ENCODE assay signal across 9 cellular contexts in genomic region chr7:2510909-2511768, GRCh38. TPM values are rescaled to one million over a fixed set of nuclear protein-coding genes. Genes with fewer than 3 reads are reported as not detected.
A peak's percentile ranks its signal among the peaks of the same experiment; 100 is the strongest.
DNase-seq lines count a peak whose midpoint lies in the region; ATAC-seq and TF ChIP-seq lines count a peak whose summit lies in the region.
"Had no signal": no experiment of that assay in that cellular context is flagged by ENCODE, and none has a peak within 500 bp of the region (broad histone marks: within the 10 kb centered on the region; RNA-seq: fewer than 3 reads in every experiment).

No MANE protein-coding gene starts in this region.

- H3K9me3 Mint-ChIP-seq in activated T-cell treated with anti-CD3 and anti-CD28 coated beads, Interleukin-2, amount 50 U/mL, for 72 hours: no peaks in the 10 kb centered on the region

- peak; percentile 79 for DNase-seq in NOMO-1 treated with dmso at 0.1 percent for 144 hours (lab: John Stamatoyannopoulos, UW; ENCODE audit: unreplicated experiment)
- peak; percentile 74 to 76 for DNase-seq in activated T-cell treated with anti-CD3 and anti-CD28 coated beads, Interleukin-2, amount 50 U/mL, for 72 hours
- DNase-seq in lower lobe of right lung: peak; percentile 76
- no peak for DNase-seq in ureter (ENCODE audit: low spot score)
- no peak for DNase-seq in retina

- H3K36me3 Mint-ChIP-seq in activated T-cell treated with anti-CD3 and anti-CD28 coated beads, Interleukin-2, amount 50 U/mL, for 72 hours (ENCODE audit: insufficient read depth in 2 of 2): no peaks in the 10 kb centered on the region

- peak overlapping the region; percentile 65 to 81 for H3K4me3 Mint-ChIP-seq in activated T-cell treated with anti-CD3 and anti-CD28 coated beads, Interleukin-2, amount 50 U/mL, for 72 hours

- H3K4me3 ChIP-seq in lower lobe of right lung: peak overlapping the region; percentile 33

- peak overlapping the region; percentile 82 for H3K27ac ChIP-seq in lower lobe of right lung

- no peaks in the 10 kb centered on the region for H3K27me3 Mint-ChIP-seq in activated T-cell treated with anti-CD3 and anti-CD28 coated beads, Interleukin-2, amount 50 U/mL, for 72 hours (ENCODE audit: low read depth)

- no peaks in the 10 kb centered on the region for H3K36me3 ChIP-seq in lower lobe of right lung

- peaks cover 57% of the 10 kb centered on the region for H3K4me1 Mint-ChIP-seq in activated T-cell treated with anti-CD3 and anti-CD28 coated beads, Interleukin-2, amount 50 U/mL, for 72 hours (ENCODE audit: low read depth)

- H3K27ac Mint-ChIP-seq in activated T-cell treated with anti-CD3 and anti-CD28 coated beads, Interleukin-2, amount 50 U/mL, for 72 hours: peak overlapping the region; percentile 61

- H3K9me3 ChIP-seq in lower lobe of right lung: no peaks in the 10 kb centered on the region

- ATAC-seq in HG02759 (IDR thresholded peaks at IDR 0.05; ENCODE audit: unreplicated experiment) (peak; percentile 35), lower lobe of right lung (peak; percentile 59 to 60), GM21381 (IDR thresholded peaks at IDR 0.05; ENCODE audit: unreplicated experiment) (no peak)
- ATAC-seq in activated T-cell treated with anti-CD3 and anti-CD28 coated beads, Interleukin-2, amount 50 U/mL, for 72 hours (replicated peaks in 1 of 2): peak; percentile 70 to 72

- no peaks in the 10 kb centered on the region for H3K27me3 ChIP-seq in lower lobe of right lung (ENCODE audit: low read depth)

- intact Hi-C loops in lower lobe of right lung (cut with DNase I): no loop called here

- no peak for TF ChIP-seq CTCF in lower lobe of right lung (IDR thresholded peaks at IDR 0.05)

- H3K4me1 ChIP-seq in lower lobe of right lung: peaks cover 56% of the 10 kb centered on the region

RNA-seq across cellular contexts. Expression of gene LFNG, which starts 8.4 kb away (rescaled TPM):
- 10 to 100 TPM; 23.0 to 30.0 TPM for total RNA-seq in activated T-cell treated with anti-CD3 and anti-CD28 coated beads, Interleukin-2, amount 50 U/mL, for 72 hours
- 42.6 TPM for total RNA-seq in lower lobe of right lung
- total RNA-seq in ureter: 22.5 TPM

RNA-seq across cellular contexts. Expression of gene GRIFIN, which starts 34.9 kb away (rescaled TPM):
- total RNA-seq in activated T-cell treated with anti-CD3 and anti-CD28 coated beads, Interleukin-2, amount 50 U/mL, for 72 hours: not detected
- total RNA-seq in lower lobe of right lung (not detected), ureter (not detected)
- total RNA-seq: LHCN-M2, temporal lobe had no signal

RNA-seq across cellular contexts. Expression of gene BRAT1, which starts 44.2 kb away (rescaled TPM):
- total RNA-seq in activated T-cell treated with anti-CD3 and anti-CD28 coated beads, Interleukin-2, amount 50 U/mL, for 72 hours: 10 to 100 TPM; 28.0 to 35.2 TPM
- total RNA-seq in lower lobe of right lung (24.4 TPM), ureter (24.0 TPM)

RNA-seq across cellular contexts. Expression of gene IQCE, which starts 47.6 kb away (rescaled TPM):
- total RNA-seq in activated T-cell treated with anti-CD3 and anti-CD28 coated beads, Interleukin-2, amount 50 U/mL, for 72 hours: 10 to 100 TPM; 11.8 to 12.2 TPM
- total RNA-seq in lower lobe of right lung (32.0 TPM), ureter (23.0 TPM)

Comparison
In these comparisons a context has a peak if more than half of its experiments do, and no peak if none do; other contexts are left out.
1. DNase-seq: peak in NOMO-1 treated with dmso at 0.1 percent for 144 hours (single experiment), activated T-cell treated with anti-CD3 and anti-CD28 coated beads, Interleukin-2, amount 50 U/mL, for 72 hours (2 of 2) and lower lobe of right lung (single experiment); none in ureter (single experiment) and retina (single experiment).